In genomic region chr6:134585529-134585873, GRCh38 we compare ENCODE assay signal across 1 cellular context.
TF ChIP-seq lines count a peak whose summit lies in the region.

No MANE protein-coding gene starts in this region.

TF ChIP-seq in K562, 482 proteins besides CTCF, POLR2A, EP300 and RAD21 (continued from another document and continues in another):
- TF ChIP-seq ZNF407 (IDR thresholded peaks at IDR 0.05; ENCODE audit: low read depth) (no peak), ZNF197 (CRISPR knock-in tag; IDR thresholded peaks at IDR 0.05; ENCODE audit: low read depth) (no peak; the same call in 1 of the 2 replicates), CC2D1A (IDR thresholded peaks at IDR 0.05) (no peak), BRD4 (IDR thresholded peaks at IDR 0.05) (no peak), XRCC3 (IDR thresholded peaks at IDR 0.05) (no peak), ZNF512 (tag; IDR thresholded peaks at IDR 0.05) (no peak), ADNP (tag; IDR thresholded peaks at IDR 0.05) (peak; percentile 86; the same call in 1 of the 2 replicates), NCOA6 (IDR thresholded peaks at IDR 0.05) (no peak), POLR2G (IDR thresholded peaks at IDR 0.05; ENCODE audit: low read depth, low read length) (no peak), KLF16 (IDR thresholded peaks at IDR 0.05) (peak; percentile 73), ZNF717 (CRISPR knock-in tag; IDR thresholded peaks at IDR 0.05) (no peak), RAD51 (IDR thresholded peaks at IDR 0.05; ENCODE audit: borderline replicate concordance, low read depth) (no peak), LEF1 (IDR thresholded peaks at IDR 0.05) (no peak), RBM22 (IDR thresholded peaks at IDR 0.05; ENCODE audit: low read depth, low read length, poor library complexity, severe bottlenecking) (no peak), ZFP1 (CRISPR knock-in tag; IDR thresholded peaks at IDR 0.05) (no peak), ZNF23 (CRISPR knock-in tag; IDR thresholded peaks at IDR 0.05) (no peak), BRCA1 (IDR thresholded peaks at IDR 0.05) (no peak), BRCA1 (CRISPR knock-in tag; IDR thresholded peaks at IDR 0.05) (no peak), ZBTB26 (CRISPR knock-in tag; IDR thresholded peaks at IDR 0.05) (no peak), ZNF232 (CRISPR knock-in tag; IDR thresholded peaks at IDR 0.05) (no peak), MTA3 (IDR thresholded peaks at IDR 0.05; ENCODE audit: borderline replicate concordance) (no peak; the same call in 1 of the 2 replicates), TEAD2 (tag; IDR thresholded peaks at IDR 0.05) (no peak), TGIF2 (CRISPR knock-in tag; IDR thresholded peaks at IDR 0.05) (no peak), ZNF699 (CRISPR knock-in tag; IDR thresholded peaks at IDR 0.05; ENCODE audit: insufficient replicate concordance) (no peak), CEBPB (tag; IDR thresholded peaks at IDR 0.05) (no peak), XRCC5 (IDR thresholded peaks at IDR 0.05; ENCODE audit: low read depth, low read length) (no peak), E2F6 (IDR thresholded peaks at IDR 0.05; ENCODE audit: borderline replicate concordance in 1 of 2, extremely low read depth in 1 of 2, insufficient read depth in 1 of 2, insufficient read length in 1 of 2, low read depth in 1 of 2, low read length in 1 of 2, poor library complexity in 1 of 2, severe bottlenecking in 1 of 2) (no peak)
- TF ChIP-seq, protein P1, sequence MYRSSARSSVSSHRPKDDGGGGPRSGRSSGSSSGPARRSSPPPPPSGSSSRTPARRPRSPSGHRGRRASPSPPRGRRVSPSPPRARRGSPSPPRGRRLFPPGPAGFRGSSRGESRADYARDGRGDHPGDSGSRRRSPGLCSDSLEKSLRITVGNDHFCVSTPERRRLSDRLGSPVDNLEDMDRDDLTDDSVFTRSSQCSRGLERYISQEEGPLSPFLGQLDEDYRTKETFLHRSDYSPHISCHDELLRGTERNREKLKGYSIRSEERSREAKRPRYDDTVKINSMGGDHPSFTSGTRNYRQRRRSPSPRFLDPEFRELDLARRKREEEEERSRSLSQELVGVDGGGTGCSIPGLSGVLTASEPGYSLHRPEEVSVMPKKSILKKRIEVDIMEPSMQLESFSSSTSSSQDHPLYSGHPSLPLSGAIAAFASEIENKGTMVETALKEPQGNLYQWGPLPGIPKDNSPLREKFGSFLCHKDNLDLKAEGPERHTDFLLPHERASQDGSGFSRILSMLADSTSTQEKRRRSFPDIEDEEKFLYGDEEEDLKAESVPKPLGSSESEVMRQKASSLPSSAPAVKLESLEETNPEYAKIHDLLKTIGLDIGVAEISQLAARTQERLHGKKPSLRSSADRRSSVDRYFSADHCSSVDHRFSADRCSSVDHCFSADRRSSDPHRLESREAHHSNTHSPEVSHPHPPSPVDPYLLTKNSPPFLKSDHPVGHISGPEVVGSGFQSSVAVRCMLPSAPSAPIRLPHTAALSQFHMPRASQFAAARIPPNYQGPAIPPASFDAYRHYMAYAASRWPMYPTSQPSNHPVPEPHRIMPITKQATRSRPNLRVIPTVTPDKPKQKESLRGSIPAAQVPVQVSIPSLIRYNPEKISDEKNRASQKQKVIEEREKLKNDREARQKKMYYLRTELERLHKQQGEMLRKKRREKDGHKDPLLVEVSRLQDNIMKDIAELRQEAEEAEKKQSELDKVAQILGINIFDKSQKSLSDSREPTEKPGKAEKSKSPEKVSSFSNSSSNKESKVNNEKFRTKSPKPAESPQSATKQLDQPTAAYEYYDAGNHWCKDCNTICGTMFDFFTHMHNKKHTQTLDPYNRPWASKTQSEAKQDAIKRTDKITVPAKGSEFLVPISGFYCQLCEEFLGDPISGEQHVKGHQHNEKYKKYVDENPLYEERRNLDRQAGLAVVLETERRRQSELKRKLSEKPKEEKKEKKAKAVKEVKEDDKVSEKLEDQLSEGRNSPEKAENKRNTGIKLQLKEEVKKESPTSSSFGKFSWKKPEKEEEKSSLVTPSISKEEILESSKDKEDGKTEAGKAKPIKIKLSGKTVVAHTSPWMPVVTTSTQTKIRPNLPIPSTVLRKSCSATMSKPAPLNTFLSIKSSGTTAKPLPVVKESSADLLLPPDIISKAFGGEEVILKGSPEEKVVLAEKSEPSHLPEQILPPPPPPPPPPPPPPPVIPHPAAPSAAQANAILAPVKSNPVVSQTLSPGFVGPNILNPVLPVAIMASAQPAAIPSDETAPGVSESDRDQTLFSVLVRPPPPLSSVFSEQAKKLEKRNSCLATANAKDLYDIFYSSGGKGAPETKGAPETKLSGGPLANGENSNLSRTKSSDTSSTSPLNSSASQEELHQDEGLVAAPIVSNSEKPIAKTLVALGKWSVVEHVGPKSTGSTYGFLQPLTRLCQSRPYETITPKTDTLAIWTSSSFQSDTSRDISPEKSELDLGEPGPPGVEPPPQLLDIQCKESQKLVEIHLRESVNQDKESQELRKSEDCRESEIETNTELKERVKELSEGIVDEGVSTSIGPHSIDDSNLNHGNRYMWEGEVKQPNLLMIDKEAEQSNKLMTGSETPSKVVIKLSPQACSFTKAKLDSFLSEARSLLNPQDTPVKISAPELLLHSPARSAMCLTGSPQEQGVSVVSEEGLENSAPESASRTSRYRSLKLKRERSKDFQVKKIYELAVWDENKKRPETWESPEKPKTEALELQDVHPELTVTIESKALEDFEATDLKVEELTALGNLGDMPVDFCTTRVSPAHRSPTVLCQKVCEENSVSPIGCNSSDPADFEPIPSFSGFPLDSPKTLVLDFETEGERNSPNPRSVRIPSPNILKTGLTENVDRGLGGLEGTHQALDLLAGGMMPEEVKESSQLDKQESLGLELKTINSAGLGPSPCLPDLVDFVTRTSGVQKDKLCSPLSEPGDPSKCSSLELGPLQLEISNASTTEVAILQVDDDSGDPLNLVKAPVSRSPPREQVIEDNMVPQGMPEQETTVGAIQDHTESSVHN (IDR thresholded peaks at IDR 0.05; ENCODE audit: borderline replicate concordance in 1 of 2, low read depth in 1 of 2), result no peak
- TF ChIP-seq, protein P2, sequence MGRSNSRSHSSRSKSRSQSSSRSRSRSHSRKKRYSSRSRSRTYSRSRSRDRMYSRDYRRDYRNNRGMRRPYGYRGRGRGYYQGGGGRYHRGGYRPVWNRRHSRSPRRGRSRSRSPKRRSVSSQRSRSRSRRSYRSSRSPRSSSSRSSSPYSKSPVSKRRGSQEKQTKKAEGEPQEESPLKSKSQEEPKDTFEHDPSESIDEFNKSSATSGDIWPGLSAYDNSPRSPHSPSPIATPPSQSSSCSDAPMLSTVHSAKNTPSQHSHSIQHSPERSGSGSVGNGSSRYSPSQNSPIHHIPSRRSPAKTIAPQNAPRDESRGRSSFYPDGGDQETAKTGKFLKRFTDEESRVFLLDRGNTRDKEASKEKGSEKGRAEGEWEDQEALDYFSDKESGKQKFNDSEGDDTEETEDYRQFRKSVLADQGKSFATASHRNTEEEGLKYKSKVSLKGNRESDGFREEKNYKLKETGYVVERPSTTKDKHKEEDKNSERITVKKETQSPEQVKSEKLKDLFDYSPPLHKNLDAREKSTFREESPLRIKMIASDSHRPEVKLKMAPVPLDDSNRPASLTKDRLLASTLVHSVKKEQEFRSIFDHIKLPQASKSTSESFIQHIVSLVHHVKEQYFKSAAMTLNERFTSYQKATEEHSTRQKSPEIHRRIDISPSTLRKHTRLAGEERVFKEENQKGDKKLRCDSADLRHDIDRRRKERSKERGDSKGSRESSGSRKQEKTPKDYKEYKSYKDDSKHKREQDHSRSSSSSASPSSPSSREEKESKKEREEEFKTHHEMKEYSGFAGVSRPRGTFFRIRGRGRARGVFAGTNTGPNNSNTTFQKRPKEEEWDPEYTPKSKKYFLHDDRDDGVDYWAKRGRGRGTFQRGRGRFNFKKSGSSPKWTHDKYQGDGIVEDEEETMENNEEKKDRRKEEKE (IDR thresholded peaks at IDR 0.05; ENCODE audit: borderline replicate concordance in 1 of 2, control insufficient read depth in 1 of 2, low read depth in 2 of 2, low read length in 1 of 2), result no peak
- TF ChIP-seq, protein P3, sequence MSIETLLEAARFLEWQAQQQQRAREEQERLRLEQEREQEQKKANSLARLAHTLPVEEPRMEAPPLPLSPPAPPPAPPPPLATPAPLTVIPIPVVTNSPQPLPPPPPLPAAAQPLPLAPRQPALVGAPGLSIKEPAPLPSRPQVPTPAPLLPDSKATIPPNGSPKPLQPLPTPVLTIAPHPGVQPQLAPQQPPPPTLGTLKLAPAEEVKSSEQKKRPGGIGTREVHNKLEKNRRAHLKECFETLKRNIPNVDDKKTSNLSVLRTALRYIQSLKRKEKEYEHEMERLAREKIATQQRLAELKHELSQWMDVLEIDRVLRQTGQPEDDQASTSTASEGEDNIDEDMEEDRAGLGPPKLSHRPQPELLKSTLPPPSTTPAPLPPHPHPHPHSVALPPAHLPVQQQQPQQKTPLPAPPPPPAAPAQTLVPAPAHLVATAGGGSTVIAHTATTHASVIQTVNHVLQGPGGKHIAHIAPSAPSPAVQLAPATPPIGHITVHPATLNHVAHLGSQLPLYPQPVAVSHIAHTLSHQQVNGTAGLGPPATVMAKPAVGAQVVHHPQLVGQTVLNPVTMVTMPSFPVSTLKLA (conservative IDR thresholded peaks at IDR 0.05), result no peak
- TF ChIP-seq, protein P4, sequence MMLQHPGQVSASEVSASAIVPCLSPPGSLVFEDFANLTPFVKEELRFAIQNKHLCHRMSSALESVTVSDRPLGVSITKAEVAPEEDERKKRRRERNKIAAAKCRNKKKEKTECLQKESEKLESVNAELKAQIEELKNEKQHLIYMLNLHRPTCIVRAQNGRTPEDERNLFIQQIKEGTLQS (IDR thresholded peaks at IDR 0.05), result peak; percentile 83
- TF ChIP-seq, protein P4 (CRISPR knock-in tag; conservative IDR thresholded peaks at IDR 0.05), result peak; percentile 74; the same call in 1 of the 2 replicates
